In genomic region chr12:94033767-94034166, GRCh38 we compare ENCODE assay signal across 27 cellular contexts.
"Had no signal": no experiment of that assay in that cellular context is flagged by ENCODE, and none has a peak within 500 bp of the region (broad histone marks: within the 10 kb centered on the region; RNA-seq: fewer than 3 reads in every experiment).

No MANE protein-coding gene starts in this region.

- H3K36me3 Mint-ChIP-seq: activated CD8-positive, alpha-beta memory T cell treated with anti-CD3 and anti-CD28 coated beads, Interleukin-2, amount 10 ng/mL, durations not matched to agents 7 days and 5 days had no signal

- H3K9me3 ChIP-seq: testis had no signal

- H3K27me3 ChIP-seq: brain microvascular endothelial cell, left lung, ovary, testis had no signal

- H3K36me3 ChIP-seq: brain microvascular endothelial cell, left lung, ovary had no signal

- H3K27ac Mint-ChIP-seq: activated CD4-positive, alpha-beta memory T cell treated with anti-CD3 and anti-CD28 coated beads, Interleukin-2, amount 10 ng/mL, durations not matched to agents 7 days and 5 days; activated CD4-positive, alpha-beta T cell treated with anti-CD3 and anti-CD28 coated beads, Interleukin-2, amount 10 ng/mL, durations not matched to agents 24 days and 14 days; activated CD8-positive, alpha-beta memory T cell treated with anti-CD3 and anti-CD28 coated beads, Interleukin-2, amount 10 ng/mL, durations not matched to agents 7 days and 5 days; activated T-cell treated with anti-CD3 and anti-CD28 coated beads, Interleukin-2, amount 50 U/mL, for 72 hours; endodermal cell; nephron progenitor cell; progenitor cell of endocrine pancreas; T-helper 1 cell treated with Interleukin-12 subunit alpha and Interleukin-12 subunit beta and Interleukin-4 antibody, amounts not matched to agents 30 μg/mL and 1 μg/mL, for 36 hours had no signal

- H3K27me3 Mint-ChIP-seq: activated CD4-positive, alpha-beta T cell treated with anti-CD3 and anti-CD28 coated beads, Interleukin-2, amount 10 ng/mL, durations not matched to agents 24 days and 14 days had no signal

- H3K27ac ChIP-seq: brain microvascular endothelial cell, left lung, ovary, skin epidermis, testis, VCaP had no signal

- DNase-seq: activated CD4-positive, alpha-beta memory T cell treated with anti-CD3 and anti-CD28 coated beads, Interleukin-2, amount 10 ng/mL, durations not matched to agents 7 days and 5 days; activated CD8-positive, alpha-beta memory T cell treated with anti-CD3 and anti-CD28 coated beads, Interleukin-2, amount 10 ng/mL, durations not matched to agents 7 days and 5 days; activated naive CD4-positive, alpha-beta T cell treated with Interleukin-2 at 50 U/mL for 16 hours; activated T-cell treated with anti-CD3 and anti-CD28 coated beads, Interleukin-2, amount 50 U/mL, for 72 hours; amniotic stem cell; brain microvascular endothelial cell; endodermal cell; foreskin fibroblast; hypothalamus; kidney glomerular epithelial cell; left lung; mesendoderm; nephron progenitor cell; ovary; stimulated activated CD4-positive, alpha-beta T cell treated with anti-CD3 and anti-CD28 coated beads, Interleukin-12 subunit alpha, Interleukin-12 subunit beta, amount 100 ng/mL, for 4 hours; stimulated activated CD4-positive, alpha-beta T cell treated with anti-CD3 and anti-CD28 coated beads, Interleukin-4, amount 100 ng/mL, for 1 hour; stimulated activated naive CD8-positive, alpha-beta T cell treated with anti-CD3 and anti-CD28 coated beads, Interleukin-15, Interleukin-2, amounts not matched to agents 100 U/mL and 50 U/mL, for 24 hours; SW 1271; T-helper 9 cell; testis; trophoblast cell had no signal

- H3K4me1 Mint-ChIP-seq: endodermal cell had no signal

- H3K4me3 Mint-ChIP-seq: activated CD4-positive, alpha-beta memory T cell treated with anti-CD3 and anti-CD28 coated beads, Interleukin-2, amount 10 ng/mL, durations not matched to agents 7 days and 5 days; activated CD4-positive, alpha-beta T cell treated with anti-CD3 and anti-CD28 coated beads, Interleukin-2, amount 10 ng/mL, durations not matched to agents 24 days and 14 days; activated CD8-positive, alpha-beta memory T cell treated with anti-CD3 and anti-CD28 coated beads, Interleukin-2, amount 10 ng/mL, durations not matched to agents 7 days and 5 days; endodermal cell; nephron progenitor cell; T-helper 1 cell treated with Interleukin-12 subunit alpha and Interleukin-12 subunit beta and Interleukin-4 antibody, amounts not matched to agents 30 μg/mL and 1 μg/mL, for 36 hours had no signal

- H3K4me1 ChIP-seq: left lung, testis had no signal

- H3K4me3 ChIP-seq: left lung, lung, ovary, skin epidermis, testis had no signal
